8 cellular contexts compared by ENCODE assay signal in the genomic region with DNA sequence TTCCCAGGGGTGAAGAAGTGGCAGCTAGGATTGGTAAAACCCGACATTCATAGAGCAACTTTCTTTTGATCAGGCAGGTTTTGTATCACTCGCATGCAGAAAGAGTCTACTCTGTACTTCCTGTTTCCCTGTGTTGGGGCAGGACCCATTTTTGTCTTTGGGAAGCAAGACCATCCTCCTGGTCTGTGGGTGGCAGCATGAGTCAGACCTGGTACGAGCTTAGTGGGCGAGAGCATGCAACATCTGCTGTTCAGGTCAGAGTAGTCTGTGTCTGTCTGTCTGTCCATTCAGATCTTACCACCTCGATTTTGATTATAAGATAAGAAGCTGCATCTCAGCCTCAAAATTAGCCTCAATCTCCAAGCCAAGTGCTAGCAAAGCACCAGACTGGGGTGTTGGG.
A peak's percentile ranks its signal among the peaks of the same experiment; 100 is the strongest.
DNase-seq lines count a peak whose midpoint lies in the region; ATAC-seq and TF ChIP-seq lines count a peak whose summit lies in the region.

No MANE protein-coding gene starts in this region.

- ATAC-seq in SK-N-SH treated with all-trans-retinoic acid at 6 μM for 48 hours (peak; percentile 51), psoas muscle (no peak), PC-3 (no peak)

- H3K27me3 ChIP-seq in psoas muscle (ENCODE audit: insufficient read depth in 3 of 3, low read length in 2 of 3) (no peaks in the 10 kb centered on the region), PC-3 (ENCODE audit: low read length) (no peaks in the 10 kb centered on the region), mesenchymal stem cell (ENCODE audit: control insufficient read depth in 1 of 2, insufficient read depth in 1 of 2, low read length in 2 of 2) (no peaks in the 10 kb centered on the region)

- no peak for TF ChIP-seq CTCF in psoas muscle (IDR thresholded peaks at IDR 0.05)
- TF ChIP-seq CTCF in PC-3 (conservative IDR thresholded peaks at IDR 0.05; ENCODE audit: low read depth, low read length): no peak

- intact Hi-C loops in psoas muscle (cut with DNase I): no loop called here
- intact Hi-C loops in PC-3 (cut with micrococcal nuclease): no loop called here

- BruUV-seq in PC-3 (replicated peaks; lab: Mats Ljungman, UMichigan): no TSS peak

- POLR2A ChIA-PET in PC-3 (lab: Charles Lee; ENCODE audit: unreplicated experiment): no interaction called here

- H2AK5ac ChIP-seq in mesenchymal stem cell (ENCODE audit: low read length, severe bottlenecking): no peak overlapping the region

- DNase-seq in H4 (ENCODE audit: low spot score) (peak; percentile 66), germinal center (ENCODE audit: low spot score) (no peak), psoas muscle (no peak), PC-3 (no peak), mesenchymal stem cell (no peak)
- peak; percentile 41 for DNase-seq in central memory CD4-positive, alpha-beta T cell
- DNase-seq in stimulated activated CD4-positive, alpha-beta T cell treated with anti-CD3 and anti-CD28 coated beads, Interleukin-2, amount 100 ng/mL, for 4 hours (ENCODE audit: low read depth): peak; percentile 39

- H4K8ac ChIP-seq in mesenchymal stem cell (ENCODE audit: low read length): no peak overlapping the region

- no peak overlapping the region for H2BK5ac ChIP-seq in mesenchymal stem cell (ENCODE audit: low read depth, low read length, poor library complexity, severe bottlenecking)

- H3K79me1 ChIP-seq in mesenchymal stem cell (replicated peaks; ENCODE audit: low read length, poor library complexity, severe bottlenecking): no peaks in the 10 kb centered on the region

- no peaks in the 10 kb centered on the region for H3K9me2 ChIP-seq in PC-3 (replicated peaks; ENCODE audit: low read length)

- H3K36me3 ChIP-seq in psoas muscle (ENCODE audit: insufficient read depth in 1 of 2, low read depth in 1 of 2) (no peaks in the 10 kb centered on the region), PC-3 (ENCODE audit: low read depth, low read length) (no peaks in the 10 kb centered on the region), mesenchymal stem cell (ENCODE audit: control insufficient read depth in 1 of 2, insufficient read depth in 2 of 2, low read depth in 1 of 2, low read length in 2 of 2) (peaks cover 0 to 21% of the 10 kb centered on the region in 2 experiments)

- CTCF ChIA-PET in PC-3 (lab: Charles Lee): no interaction called here

- no peak overlapping the region for H3K4ac ChIP-seq in mesenchymal stem cell (ENCODE audit: low read depth in 1 of 2, low read length in 2 of 2)

- no peak overlapping the region for H4K91ac ChIP-seq in mesenchymal stem cell (ENCODE audit: low read length)

- H2BK15ac ChIP-seq in mesenchymal stem cell (ENCODE audit: low read depth, poor library complexity, severe bottlenecking): no peak overlapping the region

- no peaks in the 10 kb centered on the region for H3K79me2 ChIP-seq in PC-3 (ENCODE audit: low read length)

- H3K4me2 ChIP-seq in PC-3 (ENCODE audit: low read length) (no peak overlapping the region), mesenchymal stem cell (ENCODE audit: low read length, poor library complexity, severe bottlenecking) (no peak overlapping the region)

- no peak overlapping the region for H3K18ac ChIP-seq in mesenchymal stem cell (ENCODE audit: low read depth in 1 of 2, low read length in 2 of 2)

- H3K27ac ChIP-seq in psoas muscle (no peak overlapping the region), PC-3 (ENCODE audit: low read length) (no peak overlapping the region), mesenchymal stem cell (ENCODE audit: low read length, poor library complexity, severe bottlenecking) (no peak overlapping the region)

- no peaks in the 10 kb centered on the region for H4K20me1 ChIP-seq in PC-3 (ENCODE audit: low read length)

- H3F3A ChIP-seq in PC-3 (ENCODE audit: low read length, unreplicated experiment): no peaks in the 10 kb centered on the region

- H2AFZ ChIP-seq in PC-3 (ENCODE audit: low read length): no peak overlapping the region
- H2AFZ ChIP-seq in mesenchymal stem cell (ENCODE audit: low read depth, low read length): no peak overlapping the region

- 61 to 76% (median 66%) methylated on average over 5 of the region's 5 CpGs for WGBS in psoas muscle, 3 donors
- 73% methylated on average over 5 of the region's 5 CpGs for WGBS in mesenchymal stem cell

- H3K9ac ChIP-seq in PC-3 (ENCODE audit: low read length) (no peak overlapping the region), mesenchymal stem cell (ENCODE audit: low read length) (no peak overlapping the region)

- no peak overlapping the region for H3K14ac ChIP-seq in mesenchymal stem cell (ENCODE audit: low read length in 2 of 2)

- H3K9me3 ChIP-seq in psoas muscle (no peaks in the 10 kb centered on the region), PC-3 (ENCODE audit: low read length) (no peaks in the 10 kb centered on the region), mesenchymal stem cell (ENCODE audit: control insufficient read depth, low read length) (no peaks in the 10 kb centered on the region)

- H3K23ac ChIP-seq in mesenchymal stem cell (ENCODE audit: low read length in 2 of 2): no peak overlapping the region

- no peak overlapping the region for H2BK120ac ChIP-seq in mesenchymal stem cell (ENCODE audit: low read depth, low read length)

- H3K4me1 ChIP-seq in psoas muscle (peaks cover 6% of the 10 kb centered on the region), PC-3 (ENCODE audit: insufficient read depth, low read length) (no peaks in the 10 kb centered on the region), mesenchymal stem cell (ENCODE audit: control insufficient read depth, insufficient read depth, low read depth, low read length) (no peaks in the 10 kb centered on the region)

- H3K4me3 ChIP-seq in psoas muscle (no peak overlapping the region), PC-3 (ENCODE audit: low read length) (no peak overlapping the region), mesenchymal stem cell (ENCODE audit: insufficient read depth in 1 of 2, low read depth in 1 of 2, low read length in 2 of 2) (no peak overlapping the region)

- H2BK12ac ChIP-seq in mesenchymal stem cell (ENCODE audit: low read length in 2 of 2): no peak overlapping the region

TF ChIP-seq in SK-N-SH treated with all-trans-retinoic acid at 6 μM for 48 hours, 23 proteins besides CTCF, POLR2A, EP300 and RAD21 (continues in another document):
- TF ChIP-seq ESRRG (CRISPR knock-in tag; IDR thresholded peaks at IDR 0.05) (no peak), GLIS3 (CRISPR knock-in tag; IDR thresholded peaks at IDR 0.05) (no peak), ZC3H10 (CRISPR knock-in tag; IDR thresholded peaks at IDR 0.05) (no peak), RARB (CRISPR knock-in tag; IDR thresholded peaks at IDR 0.05) (no peak), ARNTL (CRISPR knock-in tag; IDR thresholded peaks at IDR 0.05; ENCODE audit: borderline replicate concordance, low read depth) (no peak)
- TF ChIP-seq, protein P1, sequence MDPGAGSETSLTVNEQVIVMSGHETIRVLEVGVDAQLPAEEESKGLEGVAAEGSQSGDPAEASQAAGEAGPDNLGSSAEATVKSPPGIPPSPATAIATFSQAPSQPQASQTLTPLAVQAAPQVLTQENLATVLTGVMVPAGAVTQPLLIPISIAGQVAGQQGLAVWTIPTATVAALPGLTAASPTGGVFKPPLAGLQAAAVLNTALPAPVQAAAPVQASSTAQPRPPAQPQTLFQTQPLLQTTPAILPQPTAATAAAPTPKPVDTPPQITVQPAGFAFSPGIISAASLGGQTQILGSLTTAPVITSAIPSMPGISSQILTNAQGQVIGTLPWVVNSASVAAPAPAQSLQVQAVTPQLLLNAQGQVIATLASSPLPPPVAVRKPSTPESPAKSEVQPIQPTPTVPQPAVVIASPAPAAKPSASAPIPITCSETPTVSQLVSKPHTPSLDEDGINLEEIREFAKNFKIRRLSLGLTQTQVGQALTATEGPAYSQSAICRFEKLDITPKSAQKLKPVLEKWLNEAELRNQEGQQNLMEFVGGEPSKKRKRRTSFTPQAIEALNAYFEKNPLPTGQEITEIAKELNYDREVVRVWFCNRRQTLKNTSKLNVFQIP (CRISPR knock-in tag; IDR thresholded peaks at IDR 0.05; ENCODE audit: borderline replicate concordance, low read depth): no peak
- TF ChIP-seq, protein P2, sequence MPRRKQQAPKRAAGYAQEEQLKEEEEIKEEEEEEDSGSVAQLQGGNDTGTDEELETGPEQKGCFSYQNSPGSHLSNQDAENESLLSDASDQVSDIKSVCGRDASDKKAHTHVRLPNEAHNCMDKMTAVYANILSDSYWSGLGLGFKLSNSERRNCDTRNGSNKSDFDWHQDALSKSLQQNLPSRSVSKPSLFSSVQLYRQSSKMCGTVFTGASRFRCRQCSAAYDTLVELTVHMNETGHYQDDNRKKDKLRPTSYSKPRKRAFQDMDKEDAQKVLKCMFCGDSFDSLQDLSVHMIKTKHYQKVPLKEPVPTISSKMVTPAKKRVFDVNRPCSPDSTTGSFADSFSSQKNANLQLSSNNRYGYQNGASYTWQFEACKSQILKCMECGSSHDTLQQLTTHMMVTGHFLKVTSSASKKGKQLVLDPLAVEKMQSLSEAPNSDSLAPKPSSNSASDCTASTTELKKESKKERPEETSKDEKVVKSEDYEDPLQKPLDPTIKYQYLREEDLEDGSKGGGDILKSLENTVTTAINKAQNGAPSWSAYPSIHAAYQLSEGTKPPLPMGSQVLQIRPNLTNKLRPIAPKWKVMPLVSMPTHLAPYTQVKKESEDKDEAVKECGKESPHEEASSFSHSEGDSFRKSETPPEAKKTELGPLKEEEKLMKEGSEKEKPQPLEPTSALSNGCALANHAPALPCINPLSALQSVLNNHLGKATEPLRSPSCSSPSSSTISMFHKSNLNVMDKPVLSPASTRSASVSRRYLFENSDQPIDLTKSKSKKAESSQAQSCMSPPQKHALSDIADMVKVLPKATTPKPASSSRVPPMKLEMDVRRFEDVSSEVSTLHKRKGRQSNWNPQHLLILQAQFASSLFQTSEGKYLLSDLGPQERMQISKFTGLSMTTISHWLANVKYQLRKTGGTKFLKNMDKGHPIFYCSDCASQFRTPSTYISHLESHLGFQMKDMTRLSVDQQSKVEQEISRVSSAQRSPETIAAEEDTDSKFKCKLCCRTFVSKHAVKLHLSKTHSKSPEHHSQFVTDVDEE (CRISPR knock-in tag; IDR thresholded peaks at IDR 0.05): no peak
- TF ChIP-seq, protein P3, sequence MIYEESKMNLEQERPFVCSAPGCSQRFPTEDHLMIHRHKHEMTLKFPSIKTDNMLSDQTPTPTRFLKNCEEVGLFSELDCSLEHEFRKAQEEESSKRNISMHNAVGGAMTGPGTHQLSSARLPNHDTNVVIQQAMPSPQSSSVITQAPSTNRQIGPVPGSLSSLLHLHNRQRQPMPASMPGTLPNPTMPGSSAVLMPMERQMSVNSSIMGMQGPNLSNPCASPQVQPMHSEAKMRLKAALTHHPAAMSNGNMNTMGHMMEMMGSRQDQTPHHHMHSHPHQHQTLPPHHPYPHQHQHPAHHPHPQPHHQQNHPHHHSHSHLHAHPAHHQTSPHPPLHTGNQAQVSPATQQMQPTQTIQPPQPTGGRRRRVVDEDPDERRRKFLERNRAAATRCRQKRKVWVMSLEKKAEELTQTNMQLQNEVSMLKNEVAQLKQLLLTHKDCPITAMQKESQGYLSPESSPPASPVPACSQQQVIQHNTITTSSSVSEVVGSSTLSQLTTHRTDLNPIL (CRISPR knock-in tag; IDR thresholded peaks at IDR 0.05; ENCODE audit: low read depth): no peak

Comparison
In these comparisons a context has a peak if more than half of its experiments do, and no peak if none do; other contexts are left out.
1. DNase-seq: peak in H4 (single experiment), central memory CD4-positive, alpha-beta T cell (single experiment) and stimulated activated CD4-positive, alpha-beta T cell treated with anti-CD3 and anti-CD28 coated beads, Interleukin-2, amount 100 ng/mL, for 4 hours (single experiment); none in germinal center (single experiment), psoas muscle (0 of 2), PC-3 (single experiment) and mesenchymal stem cell (single experiment).